In genomic region chr14:99242238-99242637, GRCh38 we compare ENCODE assay signal across 13 cellular contexts. TPM values are rescaled to one million over a fixed set of nuclear protein-coding genes. Genes with fewer than 3 reads are reported as not detected.
DNase-seq lines count a peak whose midpoint lies in the region; ATAC-seq and TF ChIP-seq lines count a peak whose summit lies in the region.
"Had no signal": no experiment of that assay in that cellular context is flagged by ENCODE, and none has a peak within 500 bp of the region (broad histone marks: within the 10 kb centered on the region; RNA-seq: fewer than 3 reads in every experiment).

No MANE protein-coding gene starts in this region.

- intact Hi-C loops in CD4-positive, alpha-beta memory T cell (cut with micrococcal nuclease): no loop called here

- TF ChIP-seq POLR2A in Peyer's patch (IDR thresholded peaks at IDR 0.05): no peak

- H3K27me3 Mint-ChIP-seq in CD4-positive, alpha-beta memory T cell: no peaks in the 10 kb centered on the region
- peaks cover 72% of the 10 kb centered on the region for H3K27me3 Mint-ChIP-seq in chondrocyte (ENCODE audit: low read depth)

- H3K9me3 Mint-ChIP-seq in CD4-positive, alpha-beta memory T cell: peaks cover 0 to 19% (median 0%) of the 10 kb centered on the region in 8 donors
- no peaks in the 10 kb centered on the region for H3K9me3 Mint-ChIP-seq in chondrocyte (ENCODE audit: low read depth)

- peaks cover 73 to 89% (median 80%) of the 10 kb centered on the region in 4 donors for H3K4me1 Mint-ChIP-seq in CD4-positive, alpha-beta memory T cell
- H3K4me1 Mint-ChIP-seq in chondrocyte (ENCODE audit: low read depth): peaks cover 7% of the 10 kb centered on the region
- H3K4me1 Mint-ChIP-seq: CD14-positive monocyte had no signal

- no peak for TF ChIP-seq CTCF in Peyer's patch (IDR thresholded peaks at IDR 0.05)
- no peak for TF ChIP-seq CTCF in chondrocyte (IDR thresholded peaks at IDR 0.05)
- TF ChIP-seq CTCF in right atrium auricular region (IDR thresholded peaks at IDR 0.05): no peak

- H3K36me3 ChIP-seq in CD4-positive, alpha-beta memory T cell (ENCODE audit: insufficient read depth, low read length): peaks cover 17% of the 10 kb centered on the region
- H3K36me3 ChIP-seq in Peyer's patch (no peaks in the 10 kb centered on the region), right atrium auricular region (no peaks in the 10 kb centered on the region)

- H3K4me3 Mint-ChIP-seq in CD4-positive, alpha-beta memory T cell: peak overlapping the region; percentile 86 to 99 (median 90)
- no peak overlapping the region for H3K4me3 Mint-ChIP-seq in chondrocyte (ENCODE audit: unreplicated experiment)

- peaks cover 40 to 78% of the 10 kb centered on the region in 2 donors for H3K36me3 Mint-ChIP-seq in CD4-positive, alpha-beta memory T cell
- H3K36me3 Mint-ChIP-seq in chondrocyte (ENCODE audit: low read depth): no peaks in the 10 kb centered on the region
- H3K36me3 Mint-ChIP-seq: CD14-positive monocyte had no signal

- H3K4me3 ChIP-seq in CD4-positive, alpha-beta memory T cell (ENCODE audit: low read length in 2 of 2): peak overlapping the region; percentile 37 to 60
- H3K4me3 ChIP-seq in Peyer's patch (peak overlapping the region in 1 of 4 donors; percentile 17), skin epidermis (peak overlapping the region in 1 of 7 experiments; percentile 12), right atrium auricular region (no peak overlapping the region)

- DNase-seq in CD4-positive, alpha-beta memory T cell: no peak
- DNase-seq in Peyer's patch: no peak
- DNase-seq in chondrocyte (ENCODE audit: low spot score): peak; percentile 57
- DNase-seq in NCI-H2227 (lab: John Stamatoyannopoulos, UW; ENCODE audit: unreplicated experiment): no peak
- no peak for DNase-seq in right atrium auricular region (ENCODE audit: low spot score)
- DNase-seq: islet precursor cell; NCI-H2171 treated with DMSO at 0.1 percent for 48 hours; NK-92 treated with Interleukin-12 subunit alpha and Interleukin-12 subunit beta, amount 100 ng/mL, for 24 hours; SHP77 treated with DMSO at 0.1 percent for 48 hours; stimulated activated CD4-positive, alpha-beta T cell treated with anti-CD3 and anti-CD28 coated beads, Interleukin-15, amount 100 ng/mL, for 24 hours had no signal

- H3K27me3 ChIP-seq in CD4-positive, alpha-beta memory T cell (ENCODE audit: insufficient read depth, low read length): no peaks in the 10 kb centered on the region
- no peaks in the 10 kb centered on the region for H3K27me3 ChIP-seq in Peyer's patch
- peaks cover 4 to 13% of the 10 kb centered on the region in 2 donors for H3K27me3 ChIP-seq in right atrium auricular region

- H3K4me1 ChIP-seq in CD4-positive, alpha-beta memory T cell (ENCODE audit: insufficient read depth, low read length): peaks cover 91% of the 10 kb centered on the region
- H3K4me1 ChIP-seq in Peyer's patch (peaks cover 0 to 15% (median 0%) of the 10 kb centered on the region in 4 donors), right atrium auricular region (peaks cover 0 to 15% of the 10 kb centered on the region in 2 donors)

- ATAC-seq in HG02973 (IDR thresholded peaks at IDR 0.05; ENCODE audit: unreplicated experiment): no peak

- POLR2A ChIA-PET in CD4-positive, alpha-beta memory T cell (lab: Charles Lee; ENCODE audit: partially characterized antibody): interaction anchor here (0.7 to 87.2 kb wide), 7 partner anchors 2 to 1264 kb away, joined by 3 to 6015 read pairs (median 7); partner anchors contain the start of gene BCL11B

- H3K9me3 ChIP-seq in CD4-positive, alpha-beta memory T cell (ENCODE audit: control insufficient read depth in 1 of 2, low read length in 2 of 2): no peaks in the 10 kb centered on the region
- H3K9me3 ChIP-seq in Peyer's patch: no peaks in the 10 kb centered on the region
- H3K9me3 ChIP-seq in right atrium auricular region: no peaks in the 10 kb centered on the region

- CTCF ChIA-PET in CD4-positive, alpha-beta memory T cell (lab: Charles Lee; ENCODE audit: partially characterized antibody): interaction anchor here (0.8 to 12.8 kb wide), 15 partner anchors 9 to 1264 kb away, joined by 3 to 181 read pairs (median 5); no protein-coding TSS in a partner anchor

- peak overlapping the region; percentile 98 to 99 (median 99) for H3K27ac Mint-ChIP-seq in CD4-positive, alpha-beta memory T cell
- H3K27ac Mint-ChIP-seq in chondrocyte (ENCODE audit: unreplicated experiment): no peak overlapping the region

- peak overlapping the region; percentile 98 for H3K27ac ChIP-seq in CD4-positive, alpha-beta memory T cell (ENCODE audit: low read depth, low read length)
- peak overlapping the region; percentile 57 to 77 (median 66) for H3K27ac ChIP-seq in Peyer's patch
- H3K27ac ChIP-seq in skin epidermis: peak overlapping the region in 20 of 21 experiments; percentile 2 to 99 (median 70)
- H3K27ac ChIP-seq in right atrium auricular region: no peak overlapping the region

RNA-seq across cellular contexts. Expression of gene BCL11B, which starts 29.8 kb away (rescaled TPM):
- 100 to 1,000 TPM; 163 to 165 TPM for total RNA-seq in CD4-positive, alpha-beta memory T cell
- polyA plus RNA-seq in CD4-positive, alpha-beta memory T cell: 10 to 100 TPM in 1 of 2 donors, 1 to 10 TPM in 1; 2.6 to 11.6 TPM
- 10 to 100 TPM in 2 of 4 donors, 1 to 10 TPM in 2; 7.7 to 10.2 (median 10.0) TPM for total RNA-seq in Peyer's patch
- total RNA-seq in chondrocyte: 0.10 to 0.23 TPM (median 0.17 TPM) in 3 replicates
- under 1 TPM; 0.19 to 0.43 TPM for total RNA-seq in right atrium auricular region
- polyA plus RNA-seq: CD14-positive monocyte had no signal

Comparison
In these comparisons a context has a peak if more than half of its experiments do, and no peak if none do; other contexts are left out.
1. H3K27ac ChIP-seq: peak in CD4-positive, alpha-beta memory T cell (single experiment), Peyer's patch (4 of 4) and skin epidermis (20 of 21); none in right atrium auricular region (0 of 2).
2. H3K4me3 ChIP-seq: peak in CD4-positive, alpha-beta memory T cell (2 of 2); none in right atrium auricular region (0 of 2).
3. RNA of gene BCL11B, which starts 29.8 kb away (total RNA-seq): 163 to 165 TPM in CD4-positive, alpha-beta memory T cell; 7.7 to 10.2 TPM in Peyer's patch, 0.19 to 0.43 TPM in right atrium auricular region and 0.10 to 0.23 TPM in chondrocyte; every median in the first group is over 10 times any median in the second.